ENCODE assay signal across 8 cellular contexts in the genomic region with DNA sequence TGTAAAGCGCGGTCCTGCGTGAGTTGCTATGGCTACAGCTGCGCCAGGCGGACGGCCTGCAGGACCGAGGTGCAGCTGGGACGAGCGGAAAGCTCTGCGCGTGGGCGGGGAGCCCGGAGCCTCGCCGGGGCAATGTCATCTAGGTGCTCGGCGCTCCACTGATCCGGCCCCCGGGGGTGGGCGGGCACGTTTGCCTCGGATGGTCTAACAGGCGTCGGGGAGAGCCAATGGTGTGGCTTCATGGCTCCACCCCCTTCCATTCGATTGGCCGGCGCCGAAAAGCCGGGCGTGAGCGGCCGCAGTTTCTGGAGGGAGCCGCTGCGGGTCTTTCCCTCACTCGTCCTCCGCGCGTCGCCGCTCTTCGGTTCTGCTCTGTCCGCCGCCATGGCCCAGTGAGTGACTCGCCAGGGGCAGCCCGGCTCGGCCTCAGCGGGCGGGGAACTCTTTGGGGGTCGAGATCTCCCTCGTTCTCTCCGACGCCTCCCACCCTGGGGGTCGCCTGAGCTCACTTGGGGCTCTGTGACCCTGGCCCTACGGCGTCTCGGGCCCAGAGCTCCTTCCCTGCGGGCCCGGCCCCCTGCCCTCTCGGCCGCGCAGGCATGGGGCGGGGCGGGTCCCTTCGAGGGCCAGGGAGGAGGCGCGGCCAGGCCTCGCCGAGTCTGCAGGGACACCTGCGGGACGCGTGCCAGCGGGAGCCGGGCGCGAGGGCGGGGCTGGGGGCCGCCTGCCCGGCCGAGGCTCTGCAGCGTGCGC. TPM values are rescaled to one million over a fixed set of nuclear protein-coding genes. Genes with fewer than 3 reads are reported as not detected.
DNase-seq lines count a peak whose midpoint lies in the region; ATAC-seq and TF ChIP-seq lines count a peak whose summit lies in the region.

A gene (plus strand): TSS at position 331 of the 753 bp plus-strand sequence. CDS start 54 bp downstream, at position 385.

- peak within 1 kb of the TSS; percentile 89 for H3K27ac Mint-ChIP-seq in dendritic cell treated with granulocyte-macrophage colony-stimulating factor and Interleukin-4, amounts not matched to agents 40 ng/mL and 50 ng/mL, for 4 days

- peaks cover 9 to 18% (median 14%) of the 10 kb centered on the region in 11 experiments for H3K9me3 ChIP-seq in BLaER1 treated with 17β-estradiol and CSF1 and Interleukin-3, amounts not matched to agents 10 nM and 100 nM (replicated peaks in 1 of 11)
- H3K9me3 ChIP-seq in left lung: peaks cover 0 to 2% of the 10 kb centered on the region in 2 donors

- DNase-seq in NCI-H748 (lab: John Stamatoyannopoulos, UW; ENCODE audit: unreplicated experiment) (peak; percentile 97), left lung (peak; percentile 99 to 100)
- DNase-seq in activated CD4-positive, alpha-beta T cell treated with anti-CD3 and anti-CD28 coated beads, Interleukin-2, amount 50 U/mL, for 24 hours (ENCODE audit: low read depth in 1 of 2, low spot score in 1 of 2): peak; percentile 94 to 97
- DNase-seq in stimulated activated CD4-positive, alpha-beta T cell treated with anti-CD3 and anti-CD28 coated beads, Interleukin-2, amount 100 ng/mL, for 48 hours: peak; percentile 97

- peaks cover 0 to 50% (median 35%) of the 10 kb centered on the region in 11 experiments; a peak in 15 of 22 replicates for H4K20me1 ChIP-seq in BLaER1 treated with 17β-estradiol and CSF1 and Interleukin-3, amounts not matched to agents 10 nM and 100 nM

- peaks cover 5% of the 10 kb centered on the region for H3K9me3 Mint-ChIP-seq in dendritic cell treated with granulocyte-macrophage colony-stimulating factor and Interleukin-4, amounts not matched to agents 40 ng/mL and 50 ng/mL, for 4 days

- peak within 1 kb of the TSS; percentile 91 to 100 (median 94) for H3K9ac ChIP-seq in BLaER1 treated with 17β-estradiol and CSF1 and Interleukin-3, amounts not matched to agents 10 nM and 100 nM

- no peaks in the 10 kb centered on the region for H3K27me3 ChIP-seq in BLaER1 treated with 17β-estradiol and CSF1 and Interleukin-3, amounts not matched to agents 10 nM and 100 nM
- H3K27me3 ChIP-seq in left lung: no peaks in the 10 kb centered on the region

- H3K4me3 Mint-ChIP-seq in dendritic cell treated with granulocyte-macrophage colony-stimulating factor and Interleukin-4, amounts not matched to agents 40 ng/mL and 50 ng/mL, for 4 days: peak within 1 kb of the TSS; percentile 84

- no peaks in the 10 kb centered on the region for H3K27me3 Mint-ChIP-seq in dendritic cell treated with granulocyte-macrophage colony-stimulating factor and Interleukin-4, amounts not matched to agents 40 ng/mL and 50 ng/mL, for 4 days

- no peak for TF ChIP-seq CTCF in left lung (IDR thresholded peaks at IDR 0.05)

- H3K27ac ChIP-seq in BLaER1 treated with 17β-estradiol and CSF1 and Interleukin-3, amounts not matched to agents 10 nM and 100 nM: peak within 1 kb of the TSS; percentile 79 to 99 (median 93)
- H3K27ac ChIP-seq in left lung: peak within 1 kb of the TSS; percentile 91 to 97

- peaks cover 29 to 46% (median 39%) of the 10 kb centered on the region in 11 experiments for H3K36me3 ChIP-seq in BLaER1 treated with 17β-estradiol and CSF1 and Interleukin-3, amounts not matched to agents 10 nM and 100 nM
- H3K36me3 ChIP-seq in left lung: peaks cover 0 to 31% of the 10 kb centered on the region in 2 donors

- H3K36me3 Mint-ChIP-seq in dendritic cell treated with granulocyte-macrophage colony-stimulating factor and Interleukin-4, amounts not matched to agents 40 ng/mL and 50 ng/mL, for 4 days (ENCODE audit: low read depth): peaks cover 55% of the 10 kb centered on the region

- ATAC-seq in GM19351 (IDR thresholded peaks at IDR 0.05; ENCODE audit: unreplicated experiment): peak; percentile 94
- peak; percentile 93 for ATAC-seq in HG03521 (IDR thresholded peaks at IDR 0.05; ENCODE audit: unreplicated experiment)
- ATAC-seq in left lung: peak; percentile 99

- H3K4me1 ChIP-seq in BLaER1 treated with 17β-estradiol and CSF1 and Interleukin-3, amounts not matched to agents 10 nM and 100 nM: peaks cover 23 to 51% (median 35%) of the 10 kb centered on the region in 10 experiments
- peaks cover 0 to 55% of the 10 kb centered on the region in 2 donors for H3K4me1 ChIP-seq in left lung

- intact Hi-C loops in dendritic cell treated with granulocyte-macrophage colony-stimulating factor and Interleukin-4, amounts not matched to agents 40 ng/mL and 50 ng/mL, for 4 days (cut with micrococcal nuclease): loop anchor here (1.0 kb wide), 1 partner anchor 11 kb away; no protein-coding TSS in a partner anchor
- intact Hi-C loops in left lung (cut with DNase I): no loop called here

- peak within 1 kb of the TSS; percentile 84 to 98 (median 90) for H3K4me2 ChIP-seq in BLaER1 treated with 17β-estradiol and CSF1 and Interleukin-3, amounts not matched to agents 10 nM and 100 nM

- H3K4me1 Mint-ChIP-seq in dendritic cell treated with granulocyte-macrophage colony-stimulating factor and Interleukin-4, amounts not matched to agents 40 ng/mL and 50 ng/mL, for 4 days (ENCODE audit: low read depth): peaks cover 41% of the 10 kb centered on the region

- peak within 1 kb of the TSS; percentile 80 to 95 (median 88) for H3K4me3 ChIP-seq in BLaER1 treated with 17β-estradiol and CSF1 and Interleukin-3, amounts not matched to agents 10 nM and 100 nM
- peak within 1 kb of the TSS; percentile 72 to 84 for H3K4me3 ChIP-seq in left lung

RNA-seq across cellular contexts. Expression of the gene that starts here (rescaled TPM):
- total RNA-seq in left lung: 100 to 1,000 TPM; 130 to 277 TPM

Comparison
In these comparisons a context has a peak if more than half of its experiments do, and no peak if none do; other contexts are left out.
1. Peak in every context shown above with its lines: DNase-seq, ATAC-seq, H3K4me3 ChIP-seq and H3K27ac ChIP-seq.